ENCODE assay signal across 20 cellular contexts in genomic region chr4:5865896-5866599, GRCh38. TPM values are rescaled to one million over a fixed set of nuclear protein-coding genes. Genes with fewer than 3 reads are reported as not detected.
DNase-seq lines count a peak whose midpoint lies in the region; ATAC-seq and TF ChIP-seq lines count a peak whose summit lies in the region.
"Had no signal": no experiment of that assay in that cellular context is flagged by ENCODE, and none has a peak within 500 bp of the region (broad histone marks: within the 10 kb centered on the region; RNA-seq: fewer than 3 reads in every experiment).

No MANE protein-coding gene starts in this region.

- H3K9me3 ChIP-seq in T-helper 17 cell (ENCODE audit: control insufficient read depth, low read length, poor library complexity, severe bottlenecking) = no peaks in the 10 kb centered on the region
- H3K9me3 ChIP-seq in osteoblast (ENCODE audit: low read depth, low read length) = no peaks in the 10 kb centered on the region
- H3K9me3 ChIP-seq: esophagus squamous epithelium, lower lobe of right lung had no signal

- peak; percentile 67 for DNase-seq in activated CD8-positive, alpha-beta memory T cell treated with anti-CD3 and anti-CD28 coated beads, Interleukin-2, amount 10 ng/mL, durations not matched to agents 7 days and 5 days
- no peak for DNase-seq in activated CD8-positive, alpha-beta memory T cell treated with anti-CD3 and anti-CD28 coated beads, Interleukin-2, amount 50 U/mL, for 48 hours
- DNase-seq in HK-2 (ENCODE audit: unreplicated experiment) (peak; percentile 18), T-helper 17 cell (no peak), glutamatergic neuron (no peak), cerebellum (ENCODE audit: low spot score) (no peak), Calu3 (no peak), osteoblast (ENCODE audit: insufficient read length, low spot score, missing footprints) (no peak)
- DNase-seq: COR-L47; esophagus squamous epithelium; GDM1; GM23248; lower lobe of right lung; NCI-H1092 treated with DMSO at 0.1 percent for 48 hours; NCI-H526 treated with DMSO at 0.1 percent for 48 hours; stimulated activated CD4-positive, alpha-beta T cell treated with anti-CD3 and anti-CD28 coated beads, Interleukin-2, amount 100 ng/mL, for 48 hours; substantia nigra had no signal

- peaks cover 45% of the 10 kb centered on the region for H3K4me1 Mint-ChIP-seq in activated CD8-positive, alpha-beta memory T cell treated with anti-CD3 and anti-CD28 coated beads, Interleukin-2, amount 10 ng/mL, durations not matched to agents 7 days and 5 days
- H3K4me1 Mint-ChIP-seq in T-helper 17 cell = peaks cover 20% of the 10 kb centered on the region
- peaks cover 54% of the 10 kb centered on the region for H3K4me1 Mint-ChIP-seq in glutamatergic neuron (ENCODE audit: low read depth, unreplicated experiment)
- no peaks in the 10 kb centered on the region for H3K4me1 Mint-ChIP-seq in Calu3 (ENCODE audit: low read depth, unreplicated experiment)

- H3K27me3 ChIP-seq in osteoblast (ENCODE audit: insufficient read depth, low read length) = peaks cover 13% of the 10 kb centered on the region

- no peaks in the 10 kb centered on the region for H4K20me1 ChIP-seq in osteoblast (ENCODE audit: insufficient read depth, low read length)

- H3K27ac Mint-ChIP-seq in activated CD8-positive, alpha-beta memory T cell treated with anti-CD3 and anti-CD28 coated beads, Interleukin-2, amount 10 ng/mL, durations not matched to agents 7 days and 5 days = peak overlapping the region; percentile 45
- H3K27ac Mint-ChIP-seq in T-helper 17 cell = peak overlapping the region; percentile 16
- H3K27ac Mint-ChIP-seq in glutamatergic neuron (ENCODE audit: unreplicated experiment) = peak overlapping the region; percentile 72
- no peak overlapping the region for H3K27ac Mint-ChIP-seq in Calu3 (ENCODE audit: unreplicated experiment)
- H3K27ac Mint-ChIP-seq: activated naive CD4-positive, alpha-beta T cell treated with anti-CD3 and anti-CD28 coated beads, Interleukin-2, amount 50 U/mL, for 24 hours had no signal

- intact Hi-C loops in Calu3 (cut with micrococcal nuclease; ENCODE audit: unreplicated experiment) = no loop called here

- H3K27ac ChIP-seq in osteoblast (ENCODE audit: low read depth, low read length) = no peak overlapping the region
- H3K27ac ChIP-seq: esophagus squamous epithelium, GM23248, lower lobe of right lung, parathyroid adenoma had no signal

- H3K4me1 ChIP-seq in osteoblast (ENCODE audit: insufficient read depth, low read length) = peaks cover 7% of the 10 kb centered on the region
- H3K4me1 ChIP-seq: esophagus squamous epithelium, lower lobe of right lung, parathyroid adenoma had no signal

- no peaks in the 10 kb centered on the region for H3K36me3 Mint-ChIP-seq in activated CD8-positive, alpha-beta memory T cell treated with anti-CD3 and anti-CD28 coated beads, Interleukin-2, amount 10 ng/mL, durations not matched to agents 7 days and 5 days
- H3K36me3 Mint-ChIP-seq in T-helper 17 cell (ENCODE audit: low read depth) (no peaks in the 10 kb centered on the region), glutamatergic neuron (ENCODE audit: unreplicated experiment) (peaks cover 11% of the 10 kb centered on the region), Calu3 (ENCODE audit: insufficient read depth, unreplicated experiment) (no peaks in the 10 kb centered on the region)
- H3K36me3 Mint-ChIP-seq: activated naive CD4-positive, alpha-beta T cell treated with anti-CD3 and anti-CD28 coated beads, Interleukin-2, amount 50 U/mL, for 24 hours had no signal

- no peaks in the 10 kb centered on the region for H3K79me2 ChIP-seq in osteoblast (ENCODE audit: insufficient read depth, low read length)
- H3K79me2 ChIP-seq: parathyroid adenoma had no signal

- no peaks in the 10 kb centered on the region for H3K9me3 Mint-ChIP-seq in activated CD8-positive, alpha-beta memory T cell treated with anti-CD3 and anti-CD28 coated beads, Interleukin-2, amount 10 ng/mL, durations not matched to agents 7 days and 5 days (ENCODE audit: low read depth)
- peaks cover 19% of the 10 kb centered on the region for H3K9me3 Mint-ChIP-seq in glutamatergic neuron (ENCODE audit: unreplicated experiment)
- no peaks in the 10 kb centered on the region for H3K9me3 Mint-ChIP-seq in Calu3 (ENCODE audit: low read depth, unreplicated experiment)
- H3K9me3 Mint-ChIP-seq: activated naive CD4-positive, alpha-beta T cell treated with anti-CD3 and anti-CD28 coated beads, Interleukin-2, amount 50 U/mL, for 24 hours had no signal

- no peak overlapping the region for H2AFZ ChIP-seq in osteoblast (ENCODE audit: low read length)
- H2AFZ ChIP-seq: GM23248, parathyroid adenoma had no signal

- BruUV-seq in Calu3 (replicated peaks; lab: Mats Ljungman, UMichigan) = no TSS peak

- CTCF ChIA-PET in activated CD8-positive, alpha-beta memory T cell treated with anti-CD3 and anti-CD28 coated beads, Interleukin-2, amount 10 ng/mL, durations not matched to agents 7 days and 5 days (lab: Charles Lee) = interaction anchor here (0.7 kb wide), 1 partner anchor 43 kb away, joined by 3 read pairs; no protein-coding TSS in a partner anchor
- CTCF ChIA-PET in Calu3 (lab: Charles Lee) = no interaction called here

- ATAC-seq in activated CD8-positive, alpha-beta memory T cell treated with anti-CD3 and anti-CD28 coated beads, Interleukin-2, amount 10 ng/mL, durations not matched to agents 7 days and 5 days = peak; percentile 38
- ATAC-seq in T-helper 17 cell = no peak
- ATAC-seq: HepG2, lower lobe of right lung had no signal

- H3K4me3 Mint-ChIP-seq in activated CD8-positive, alpha-beta memory T cell treated with anti-CD3 and anti-CD28 coated beads, Interleukin-2, amount 10 ng/mL, durations not matched to agents 7 days and 5 days = no peak overlapping the region
- H3K4me3 Mint-ChIP-seq in T-helper 17 cell = peak overlapping the region; percentile 21
- no peak overlapping the region for H3K4me3 Mint-ChIP-seq in glutamatergic neuron (ENCODE audit: unreplicated experiment)
- H3K4me3 Mint-ChIP-seq in Calu3 (ENCODE audit: low read depth, unreplicated experiment) = no peak overlapping the region
- H3K4me3 Mint-ChIP-seq: activated naive CD4-positive, alpha-beta T cell treated with anti-CD3 and anti-CD28 coated beads, Interleukin-2, amount 50 U/mL, for 24 hours had no signal

- peaks cover 20% of the 10 kb centered on the region for H3K27me3 Mint-ChIP-seq in activated CD8-positive, alpha-beta memory T cell treated with anti-CD3 and anti-CD28 coated beads, Interleukin-2, amount 10 ng/mL, durations not matched to agents 7 days and 5 days
- H3K27me3 Mint-ChIP-seq in T-helper 17 cell = peaks cover 26% of the 10 kb centered on the region
- H3K27me3 Mint-ChIP-seq in glutamatergic neuron (ENCODE audit: unreplicated experiment) = peaks cover 18% of the 10 kb centered on the region
- H3K27me3 Mint-ChIP-seq in Calu3 (ENCODE audit: unreplicated experiment) = no peaks in the 10 kb centered on the region

- no peaks in the 10 kb centered on the region for H3K36me3 ChIP-seq in osteoblast (ENCODE audit: insufficient read depth, low read length)
- H3K36me3 ChIP-seq: esophagus squamous epithelium, lower lobe of right lung had no signal

- no peak overlapping the region for H3K4me2 ChIP-seq in osteoblast (ENCODE audit: insufficient read depth, low read length)

- TF ChIP-seq CTCF in glutamatergic neuron (IDR thresholded peaks at IDR 0.05; ENCODE audit: partially characterized antibody, unreplicated experiment) = no peak
- no peak for TF ChIP-seq CTCF in Calu3 (IDR thresholded peaks at IDR 0.05; ENCODE audit: unreplicated experiment)
- no peak for TF ChIP-seq CTCF in osteoblast (IDR thresholded peaks at IDR 0.05; ENCODE audit: extremely low read depth, low read depth, low read length)

- no peak overlapping the region for H3K4me3 ChIP-seq in osteoblast (ENCODE audit: insufficient read depth, low read length)
- H3K4me3 ChIP-seq: esophagus squamous epithelium, GM23248, lower lobe of right lung had no signal

RNA-seq across cellular contexts. Expression of gene CRMP1, which starts 26.8 kb away (rescaled TPM):
- under 1 TPM; 0.16 to 0.20 TPM for total RNA-seq in activated CD8-positive, alpha-beta memory T cell treated with anti-CD3 and anti-CD28 coated beads, Interleukin-2, amount 10 ng/mL, durations not matched to agents 7 days and 5 days
- total RNA-seq in T-helper 17 cell = not detected
- 947 TPM for total RNA-seq in glutamatergic neuron (ENCODE audit: unreplicated experiment)
- 278 TPM for total RNA-seq in cerebellum
- not detected in 2 replicates for total RNA-seq in Calu3 (2022)
- total RNA-seq in osteoblast = under 0.01 TPM in 2 replicates
- total RNA-seq: GM23248, HepG2 had no signal

Comparison
In these comparisons a context has a peak if more than half of its experiments do, and no peak if none do; other contexts are left out.
1. DNase-seq: peak in activated CD8-positive, alpha-beta memory T cell treated with anti-CD3 and anti-CD28 coated beads, Interleukin-2, amount 10 ng/mL, durations not matched to agents 7 days and 5 days (single experiment) and HK-2 (single experiment); none in activated CD8-positive, alpha-beta memory T cell treated with anti-CD3 and anti-CD28 coated beads, Interleukin-2, amount 50 U/mL, for 48 hours (single experiment), T-helper 17 cell (0 of 3), glutamatergic neuron (single experiment), cerebellum (single experiment), Calu3 (single experiment) and osteoblast (single experiment).
2. RNA of gene CRMP1, which starts 26.8 kb away (total RNA-seq): 947 TPM in glutamatergic neuron (single experiment) and 278 TPM in cerebellum (single experiment); 0.16 to 0.20 TPM in activated CD8-positive, alpha-beta memory T cell treated with anti-CD3 and anti-CD28 coated beads, Interleukin-2, amount 10 ng/mL, durations not matched to agents 7 days and 5 days, not detected in T-helper 17 cell, not detected in Calu3 and under 0.01 TPM in osteoblast; every median in the first group is over 100 times any median in the second.